9 cellular contexts compared by ENCODE assay signal in the genomic region with DNA sequence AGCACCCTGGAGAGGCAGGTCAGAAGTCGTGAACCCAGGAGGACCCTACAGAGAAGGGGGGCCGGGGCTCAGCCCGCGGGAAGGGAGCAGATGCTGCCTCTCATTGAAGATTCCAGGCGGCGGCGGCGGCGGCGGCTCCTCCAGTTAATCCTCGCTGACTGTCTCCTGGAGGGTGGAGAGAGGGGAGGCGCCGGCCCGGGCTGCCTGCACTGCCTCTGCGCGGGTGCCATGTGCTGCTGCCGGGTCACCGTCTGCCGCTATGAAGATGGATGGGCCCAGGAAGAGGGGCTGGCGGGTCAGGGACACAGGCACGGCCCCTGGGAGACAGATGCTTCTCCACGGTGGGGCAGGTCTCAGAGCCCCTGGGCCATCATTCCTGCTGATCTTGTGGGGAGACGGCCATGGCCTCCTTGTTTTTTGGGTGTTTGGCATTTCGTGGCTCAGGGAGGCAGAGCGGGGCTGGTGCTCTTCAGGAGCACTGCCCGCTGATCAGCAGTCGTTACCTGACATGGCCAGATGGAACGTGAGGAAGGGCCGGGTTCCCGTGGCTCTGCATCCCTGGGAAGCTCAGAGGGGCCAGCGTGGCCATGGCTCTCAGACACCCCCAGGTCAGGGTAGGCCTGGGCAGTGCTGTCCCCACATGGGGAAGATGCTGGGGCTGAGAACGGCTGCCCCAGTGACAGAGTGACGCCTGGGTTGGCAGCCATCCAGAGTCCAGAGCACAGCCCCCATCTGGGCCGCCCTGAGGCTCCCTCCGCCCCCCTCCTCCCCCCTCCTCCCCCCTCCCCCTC. TPM values are rescaled to one million over a fixed set of nuclear protein-coding genes. Genes with fewer than 3 reads are reported as not detected.
DNase-seq lines count a peak whose midpoint lies in the region; ATAC-seq and TF ChIP-seq lines count a peak whose summit lies in the region.
"Had no signal": no experiment of that assay in that cellular context is flagged by ENCODE, and none has a peak within 500 bp of the region (broad histone marks: within the 10 kb centered on the region; RNA-seq: fewer than 3 reads in every experiment).

No MANE protein-coding gene starts in this region.

- H3K9ac ChIP-seq in duodenal mucosa (ENCODE audit: low read depth in 1 of 2, low read length in 2 of 2) (no peak overlapping the region), mucosa of rectum (ENCODE audit: low read depth in 1 of 2, low read length in 2 of 2) (no peak overlapping the region)

- H3K9me3 ChIP-seq in OCI-LY7 (ENCODE audit: low read length) = no peaks in the 10 kb centered on the region
- no peaks in the 10 kb centered on the region for H3K9me3 ChIP-seq in duodenal mucosa (ENCODE audit: control insufficient read depth in 1 of 2, low read length in 2 of 2)
- no peaks in the 10 kb centered on the region for H3K9me3 ChIP-seq in mucosa of rectum (ENCODE audit: control insufficient read depth in 2 of 2, low read length in 2 of 2)

- no peaks in the 10 kb centered on the region for H3K9me2 ChIP-seq in OCI-LY7 (ENCODE audit: insufficient read depth, low read length)

- CTCF ChIA-PET in activated CD8-positive, alpha-beta memory T cell treated with anti-CD3 and anti-CD28 coated beads, Interleukin-2, amount 10 ng/mL, durations not matched to agents 7 days and 5 days (lab: Charles Lee) = interaction anchor here (0.9 kb wide), 1 partner anchor 36 kb away, joined by 3 read pairs; no protein-coding TSS in a partner anchor
- CTCF ChIA-PET in OCI-LY7 (lab: Charles Lee; ENCODE audit: unreplicated experiment) = no interaction called here

- ATAC-seq in activated CD8-positive, alpha-beta memory T cell treated with anti-CD3 and anti-CD28 coated beads, Interleukin-2, amount 10 ng/mL, durations not matched to agents 7 days and 5 days = peak; percentile 64
- no peak for ATAC-seq in HG02885 (IDR thresholded peaks at IDR 0.05; ENCODE audit: poor library complexity, unreplicated experiment)

- no peaks in the 10 kb centered on the region for H3K79me2 ChIP-seq in OCI-LY7 (ENCODE audit: insufficient read depth, low read depth, low read length)

- no peaks in the 10 kb centered on the region for H3K27me3 ChIP-seq in duodenal mucosa (ENCODE audit: control insufficient read depth in 1 of 2, insufficient read depth in 2 of 2, low read length in 2 of 2)
- no peaks in the 10 kb centered on the region for H3K27me3 ChIP-seq in mucosa of rectum (ENCODE audit: control insufficient read depth in 2 of 2, insufficient read depth in 2 of 2, low read length in 2 of 2)

- no peak overlapping the region for H3K27ac ChIP-seq in OCI-LY7 (ENCODE audit: low read depth, low read length, poor library complexity, severe bottlenecking)
- peak overlapping the region; percentile 42 for H3K27ac ChIP-seq in duodenal mucosa (ENCODE audit: low read depth, low read length)
- H3K27ac ChIP-seq in mucosa of rectum (ENCODE audit: low read depth in 2 of 2, low read length in 2 of 2) = peak overlapping the region; percentile 56 to 63

- no peak for DNase-seq in activated CD8-positive, alpha-beta memory T cell treated with anti-CD3 and anti-CD28 coated beads, Interleukin-2, amount 10 ng/mL, durations not matched to agents 7 days and 5 days
- DNase-seq in activated CD8-positive, alpha-beta memory T cell treated with anti-CD3 and anti-CD28 coated beads, Interleukin-2, amount 50 U/mL, for 4 hours = no peak
- DNase-seq in OCI-LY7 (ENCODE audit: low spot score) (peak; percentile 12), posterior vena cava (ENCODE audit: low spot score) (no peak), NK-92 (lab: John Stamatoyannopoulos, UW; ENCODE audit: unreplicated experiment) (no peak)

- H3K4me3 ChIP-seq in OCI-LY7 (ENCODE audit: low read depth, low read length, poor library complexity, severe bottlenecking) = no peak overlapping the region
- no peak overlapping the region for H3K4me3 ChIP-seq in duodenal mucosa (ENCODE audit: low read depth in 1 of 2, low read length in 2 of 2)
- no peak overlapping the region for H3K4me3 ChIP-seq in mucosa of rectum (ENCODE audit: low read length in 2 of 2)

- no peak overlapping the region for H2AFZ ChIP-seq in OCI-LY7 (ENCODE audit: low read length)

- peaks cover 12% of the 10 kb centered on the region for H3K4me1 ChIP-seq in OCI-LY7 (ENCODE audit: insufficient read depth, low read length, poor library complexity, severe bottlenecking)
- H3K4me1 ChIP-seq in duodenal mucosa (ENCODE audit: control insufficient read depth in 1 of 2, insufficient read depth in 2 of 2, low read length in 2 of 2) = peaks cover 0 to 5% of the 10 kb centered on the region in 2 donors
- H3K4me1 ChIP-seq in mucosa of rectum (ENCODE audit: control insufficient read depth in 2 of 2, insufficient read depth in 2 of 2, low read length in 2 of 2) = peaks cover 3 to 5% of the 10 kb centered on the region in 2 donors

- no peak overlapping the region for H3K4me3 Mint-ChIP-seq in activated CD8-positive, alpha-beta memory T cell treated with anti-CD3 and anti-CD28 coated beads, Interleukin-2, amount 10 ng/mL, durations not matched to agents 7 days and 5 days
- H3K4me3 Mint-ChIP-seq: natural killer cell treated with Interleukin-12 subunit alpha and Interleukin-12 subunit beta and Interleukin-15 and Interleukin-18, amount 100 ng/mL, for 72 hours had no signal

- H3K36me3 ChIP-seq in OCI-LY7 (ENCODE audit: insufficient read depth, low read length) (peaks cover 83% of the 10 kb centered on the region), duodenal mucosa (ENCODE audit: control insufficient read depth in 1 of 2, insufficient read depth in 2 of 2, low read length in 2 of 2) (peaks cover 28 to 52% of the 10 kb centered on the region in 2 donors), mucosa of rectum (ENCODE audit: control insufficient read depth in 2 of 2, insufficient read depth in 2 of 2, low read length in 2 of 2) (peaks cover 45% of the 10 kb centered on the region in 2 donors)

- H3K4me2 ChIP-seq in OCI-LY7 (ENCODE audit: low read length) = no peak overlapping the region

- POLR2A ChIA-PET in OCI-LY7 (lab: Charles Lee) = no interaction called here

- no TSS peak for BruUV-seq in OCI-LY7 (replicated peaks; lab: Mats Ljungman, UMichigan)

- H3K27ac Mint-ChIP-seq in activated CD8-positive, alpha-beta memory T cell treated with anti-CD3 and anti-CD28 coated beads, Interleukin-2, amount 10 ng/mL, durations not matched to agents 7 days and 5 days = no peak overlapping the region
- H3K27ac Mint-ChIP-seq: natural killer cell treated with Interleukin-12 subunit alpha and Interleukin-12 subunit beta and Interleukin-15 and Interleukin-18, amount 100 ng/mL, for 72 hours had no signal

- H3K4me1 Mint-ChIP-seq in activated CD8-positive, alpha-beta memory T cell treated with anti-CD3 and anti-CD28 coated beads, Interleukin-2, amount 10 ng/mL, durations not matched to agents 7 days and 5 days = no peaks in the 10 kb centered on the region

- intact Hi-C loops in OCI-LY7 (cut with micrococcal nuclease; ENCODE audit: unreplicated experiment) (no loop called here), posterior vena cava (cut with DNase I) (no loop called here)

- no peaks in the 10 kb centered on the region for H4K20me1 ChIP-seq in OCI-LY7 (ENCODE audit: insufficient read depth, low read length)

- TF ChIP-seq CTCF in OCI-LY7 (conservative IDR thresholded peaks at IDR 0.05; ENCODE audit: low read length) = no peak

- H3K9me3 Mint-ChIP-seq in activated CD8-positive, alpha-beta memory T cell treated with anti-CD3 and anti-CD28 coated beads, Interleukin-2, amount 10 ng/mL, durations not matched to agents 7 days and 5 days (ENCODE audit: low read depth) = no peaks in the 10 kb centered on the region
- H3K9me3 Mint-ChIP-seq: natural killer cell treated with Interleukin-12 subunit alpha and Interleukin-12 subunit beta and Interleukin-15 and Interleukin-18, amount 100 ng/mL, for 72 hours had no signal

- peaks cover 7% of the 10 kb centered on the region for H3K36me3 Mint-ChIP-seq in activated CD8-positive, alpha-beta memory T cell treated with anti-CD3 and anti-CD28 coated beads, Interleukin-2, amount 10 ng/mL, durations not matched to agents 7 days and 5 days
- H3K36me3 Mint-ChIP-seq: natural killer cell treated with Interleukin-12 subunit alpha and Interleukin-12 subunit beta and Interleukin-15 and Interleukin-18, amount 100 ng/mL, for 72 hours had no signal

- H3K27me3 Mint-ChIP-seq in activated CD8-positive, alpha-beta memory T cell treated with anti-CD3 and anti-CD28 coated beads, Interleukin-2, amount 10 ng/mL, durations not matched to agents 7 days and 5 days = no peaks in the 10 kb centered on the region
- H3K27me3 Mint-ChIP-seq: natural killer cell treated with Interleukin-12 subunit alpha and Interleukin-12 subunit beta and Interleukin-15 and Interleukin-18, amount 100 ng/mL, for 72 hours had no signal

RNA-seq across cellular contexts. Expression of a gene that starts 36.1 kb away (rescaled TPM):
- total RNA-seq in activated CD8-positive, alpha-beta memory T cell treated with anti-CD3 and anti-CD28 coated beads, Interleukin-2, amount 10 ng/mL, durations not matched to agents 7 days and 5 days = 10 to 100 TPM; 49.3 to 61.7 TPM
- total RNA-seq in OCI-LY7 (2014; rRNA removed; shearing (Covaris generic)) = 74.3 and 80.9 TPM in 2 replicates
- total RNA-seq in OCI-LY7 (2022) (140 and 142 TPM in 2 replicates), posterior vena cava (under 1 TPM; 0.19 to 0.56 TPM)

RNA-seq across cellular contexts. Expression of a gene that starts 39.5 kb away (rescaled TPM):
- total RNA-seq in activated CD8-positive, alpha-beta memory T cell treated with anti-CD3 and anti-CD28 coated beads, Interleukin-2, amount 10 ng/mL, durations not matched to agents 7 days and 5 days = 10 to 100 TPM; 43.1 to 55.1 TPM
- 30.9 and 32.4 TPM in 2 replicates for total RNA-seq in OCI-LY7 (2014; rRNA removed; shearing (Covaris generic))
- total RNA-seq in OCI-LY7 (2022) (56.2 and 66.6 TPM in 2 replicates), posterior vena cava (10 to 100 TPM; 57.2 to 62.5 TPM)

Comparison
In these comparisons a context has a peak if more than half of its experiments do, and no peak if none do; other contexts are left out.
1. RNA of a gene that starts 36.1 kb away (total RNA-seq): 74.3 to 142 TPM in OCI-LY7 and 49.3 to 61.7 TPM in activated CD8-positive, alpha-beta memory T cell treated with anti-CD3 and anti-CD28 coated beads, Interleukin-2, amount 10 ng/mL, durations not matched to agents 7 days and 5 days; 0.19 to 0.56 TPM in posterior vena cava; every median in the first group is over 10 times any median in the second.